Comparison of ENCODE assay signal across 15 cellular contexts in genomic region chr6:106747139-106747538, GRCh38.
A peak's percentile ranks its signal among the peaks of the same experiment; 100 is the strongest.
DNase-seq lines count a peak whose midpoint lies in the region; ATAC-seq and TF ChIP-seq lines count a peak whose summit lies in the region.
"Had no signal": no experiment of that assay in that cellular context is flagged by ENCODE, and none has a peak within 500 bp of the region (broad histone marks: within the 10 kb centered on the region; RNA-seq: fewer than 3 reads in every experiment).

No MANE protein-coding gene starts in this region.

- in situ Hi-C loops in HAP-1 (cut with MboI; ENCODE audit: low sequenced_read_pairs) = no loop called here

- peak; percentile 65 for DNase-seq in COLO668 (lab: John Stamatoyannopoulos, UW; ENCODE audit: unreplicated experiment)
- peak; percentile 82 for DNase-seq in NCI-H2029 (lab: John Stamatoyannopoulos, UW)
- peak; percentile 45 for DNase-seq in OCI-M1 (lab: John Stamatoyannopoulos, UW)
- peak; percentile 53 for DNase-seq in kidney tubule cell (ENCODE audit: low spot score)
- no peak for DNase-seq in upper lobe of left lung
- DNase-seq in HAP-1 (ENCODE audit: low spot score in 2 of 2) = no peak
- DNase-seq in tibial artery = no peak
- no peak for DNase-seq in SK-N-DZ (ENCODE audit: low spot score)
- DNase-seq: activated CD8-positive, alpha-beta memory T cell treated with anti-CD3 and anti-CD28 coated beads, Interleukin-2, amount 10 ng/mL, durations not matched to agents 7 days and 5 days; activated gamma-delta T cell treated with Interleukin-2 at 50 U/mL for 16 hours; Kasumi-1; left ventricle myocardium inferior; natural killer cell; T-helper 2 cell had no signal

- 94 to 100% methylated on average over 1 of the region's 1 CpG for WGBS in upper lobe of left lung, 2 donors

- intact Hi-C loops in tibial artery (cut with DNase I; ENCODE audit: low total_unique reads) = no loop called here

- H3K4me3 ChIP-seq in upper lobe of left lung = no peak overlapping the region
- no peak overlapping the region for H3K4me3 ChIP-seq in HAP-1
- H3K4me3 ChIP-seq in tibial artery = no peak overlapping the region
- H3K4me3 ChIP-seq: left ventricle myocardium inferior had no signal

- no peaks in the 10 kb centered on the region for H3K4me1 ChIP-seq in upper lobe of left lung
- no peaks in the 10 kb centered on the region for H3K4me1 ChIP-seq in HAP-1
- H3K4me1 ChIP-seq in tibial artery = no peaks in the 10 kb centered on the region
- H3K4me1 ChIP-seq: left ventricle myocardium inferior had no signal

- H3K27ac ChIP-seq in upper lobe of left lung = no peak overlapping the region
- H3K27ac ChIP-seq in tibial artery = no peak overlapping the region
- H3K27ac ChIP-seq: left ventricle myocardium inferior had no signal

- no peak for TF ChIP-seq EP300 in upper lobe of left lung (IDR thresholded peaks at IDR 0.05)

- no peak for TF ChIP-seq CTCF in upper lobe of left lung (IDR thresholded peaks at IDR 0.05)
- TF ChIP-seq CTCF in tibial artery (IDR thresholded peaks at IDR 0.05) = no peak

- H3K27me3 ChIP-seq in upper lobe of left lung = no peaks in the 10 kb centered on the region
- no peaks in the 10 kb centered on the region for H3K27me3 ChIP-seq in HAP-1 (ENCODE audit: low read depth)
- no peaks in the 10 kb centered on the region for H3K27me3 ChIP-seq in tibial artery

- H3K9me3 ChIP-seq in upper lobe of left lung (no peaks in the 10 kb centered on the region), HAP-1 (peaks cover 5% of the 10 kb centered on the region; the same call in 1 of the 2 replicates), tibial artery (no peaks in the 10 kb centered on the region)
- H3K9me3 ChIP-seq: left ventricle myocardium inferior had no signal

- ATAC-seq in upper lobe of left lung (ENCODE audit: low FRiP score in 2 of 2) = no peak
- ATAC-seq: activated CD4-positive, CD25-positive, alpha-beta regulatory T cell treated with anti-CD3 and anti-CD28 coated beads, Interleukin-2, amount 50 U/mL, for 24 hours; activated CD8-positive, alpha-beta memory T cell treated with anti-CD3 and anti-CD28 coated beads, Interleukin-2, amount 10 ng/mL, durations not matched to agents 7 days and 5 days; natural killer cell had no signal

- TF ChIP-seq POLR2A in upper lobe of left lung (IDR thresholded peaks at IDR 0.05) = no peak

- H3K36me3 ChIP-seq in upper lobe of left lung = no peaks in the 10 kb centered on the region
- no peaks in the 10 kb centered on the region for H3K36me3 ChIP-seq in HAP-1 (replicated peaks)
- no peaks in the 10 kb centered on the region for H3K36me3 ChIP-seq in tibial artery
- H3K36me3 ChIP-seq: left ventricle myocardium inferior had no signal

Comparison
In these comparisons a context has a peak if more than half of its experiments do, and no peak if none do; other contexts are left out.
1. DNase-seq: peak in COLO668 (single experiment), NCI-H2029 (single experiment), OCI-M1 (single experiment) and kidney tubule cell (single experiment); none in upper lobe of left lung (0 of 2), HAP-1 (0 of 2), tibial artery (0 of 2) and SK-N-DZ (single experiment).